20 cellular contexts compared by ENCODE assay signal in genomic region chr5:151182976-151183375, GRCh38.
"Had no signal": no experiment of that assay in that cellular context is flagged by ENCODE, and none has a peak within 500 bp of the region (broad histone marks: within the 10 kb centered on the region; RNA-seq: fewer than 3 reads in every experiment).

No MANE protein-coding gene starts in this region.

- H3K4me2 ChIP-seq: hepatocyte had no signal

- H3K27me3 Mint-ChIP-seq: naive B cell had no signal

- ATAC-seq: left colon, psoas muscle, sciatic nerve, upper lobe of right lung had no signal

- H3K27me3 ChIP-seq: colonic mucosa, foreskin keratinocyte, hepatocyte, neutrophil, spleen, testis, tibial nerve, upper lobe of right lung, vagina had no signal

- H3K4me3 Mint-ChIP-seq: naive B cell, nephron progenitor cell had no signal

- DNase-seq: colonic mucosa; dermis blood vessel endothelial cell; foreskin keratinocyte; left colon; mesendoderm; naive B cell; nephron progenitor cell; psoas muscle; spleen; stimulated activated CD4-positive, alpha-beta T cell treated with anti-CD3 and anti-CD28 coated beads, Interleukin-15, amount 100 ng/mL, for 24 hours; stimulated activated CD4-positive, alpha-beta T cell treated with anti-CD3 and anti-CD28 coated beads, Interleukin-1b, Interleukin-23, amount 100 ng/mL, for 48 hours; stimulated activated CD4-positive, alpha-beta T cell treated with anti-CD3 and anti-CD28 coated beads, Interleukin-4, amount 100 ng/mL, for 24 hours; stimulated activated naive CD4-positive, alpha-beta T cell treated with Interleukin-2 at 50 U/mL for 16 hours; testis; upper lobe of right lung had no signal

- H3K36me3 ChIP-seq: colonic mucosa had no signal

- H3K4me1 ChIP-seq: colonic mucosa, testis, tibial nerve, upper lobe of right lung, vagina had no signal

- H3K27ac ChIP-seq: colonic mucosa, foreskin keratinocyte, hepatocyte, neutrophil, psoas muscle, tibial nerve, upper lobe of right lung, vagina had no signal

- H2AFZ ChIP-seq: hepatocyte had no signal

- H3K9me3 ChIP-seq: colonic mucosa, neutrophil, psoas muscle, spleen, testis, tibial nerve, upper lobe of right lung, vagina had no signal

- H3K4me3 ChIP-seq: colonic mucosa, hepatocyte, psoas muscle, spleen, testis, tibial nerve, upper lobe of right lung, vagina had no signal
